Comparison of ENCODE assay signal across 12 cellular contexts in the genomic region with DNA sequence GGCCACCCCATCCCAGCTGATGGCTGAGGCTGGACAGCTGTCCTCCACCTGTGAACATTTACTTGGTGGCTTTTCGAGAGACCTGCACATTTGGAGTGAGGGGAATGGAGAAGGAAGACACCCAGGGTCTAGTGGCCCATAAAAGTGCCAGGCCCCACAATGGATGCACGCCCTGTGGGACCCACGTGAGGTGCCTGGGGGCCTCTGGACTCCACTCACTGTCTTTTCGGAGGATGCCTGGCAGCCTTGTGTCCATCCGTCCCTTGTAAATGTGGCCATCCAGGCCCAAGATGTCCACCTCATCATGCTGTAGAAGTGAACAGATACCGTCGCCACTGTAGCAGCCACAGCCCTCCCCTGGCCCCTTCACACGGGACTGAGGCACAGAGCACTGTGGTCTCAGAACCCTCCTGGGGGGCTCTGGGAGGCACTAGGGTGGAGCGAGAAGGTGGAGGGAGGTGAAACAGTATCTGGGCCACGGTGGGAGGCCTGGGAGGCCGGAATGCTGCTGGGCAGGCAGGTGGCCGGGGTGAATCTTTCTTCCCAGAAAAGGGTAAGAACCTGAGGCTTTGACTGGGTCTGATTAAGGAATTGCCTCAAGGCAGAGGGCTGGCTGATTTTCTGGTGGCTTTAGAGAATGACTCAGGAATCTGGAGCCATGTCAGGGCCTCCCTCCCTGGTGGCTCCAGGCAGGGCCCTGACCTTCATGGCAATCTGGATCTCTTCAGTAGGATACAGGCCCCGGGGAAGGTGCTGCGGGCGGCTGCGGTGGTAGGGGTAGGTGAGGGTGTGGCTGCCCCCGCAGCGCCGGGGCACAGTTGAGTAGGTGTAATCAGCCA. TPM values are rescaled to one million over a fixed set of nuclear protein-coding genes. Genes with fewer than 3 reads are reported as not detected.
DNase-seq lines count a peak whose midpoint lies in the region; ATAC-seq and TF ChIP-seq lines count a peak whose summit lies in the region.
"Had no signal": no experiment of that assay in that cellular context is flagged by ENCODE, and none has a peak within 500 bp of the region (broad histone marks: within the 10 kb centered on the region; RNA-seq: fewer than 3 reads in every experiment).

No MANE protein-coding gene starts in this region.

- WGBS in mammary epithelial cell (ENCODE audit: low coverage, missing lambda C conversion rate): 93% methylated on average over 15 of the region's 19 CpGs

- H3K9me3 ChIP-seq in mammary epithelial cell (replicated peaks; ENCODE audit: insufficient read depth, low read length) (no peaks in the 10 kb centered on the region), PC-9 (ENCODE audit: insufficient read depth, low read depth) (no peaks in the 10 kb centered on the region)

- dilution Hi-C loops in mammary epithelial cell (cut with HindIII; ENCODE audit: low sequenced_read_pairs): no loop called here

- H3K4me2 ChIP-seq in mammary epithelial cell (ENCODE audit: insufficient read depth, low read depth, low read length) (no peak overlapping the region), PC-9 (peak overlapping the region; percentile 45)

- BruUV-seq in MCF 10A (replicated peaks; lab: Mats Ljungman, UMichigan): no TSS peak
- BruUV-seq in mammary epithelial cell (replicated peaks; lab: Mats Ljungman, UMichigan): no TSS peak
- BruUV-seq in PC-9 (replicated peaks; lab: Mats Ljungman, UMichigan): no TSS peak

- H3K36me3 Mint-ChIP-seq in MCF 10A (ENCODE audit: insufficient read depth, unreplicated experiment): peaks cover 12% of the 10 kb centered on the region
- H3K36me3 Mint-ChIP-seq in effector memory CD8-positive, alpha-beta T cell (ENCODE audit: insufficient read depth): peaks cover 36% of the 10 kb centered on the region
- H3K36me3 Mint-ChIP-seq in stimulated activated effector memory CD8-positive, alpha-beta T cell treated with anti-CD3 and anti-CD28 coated beads, Interleukin-12 subunit alpha, Interleukin-12 subunit beta, amount 100 ng/mL, for 72 hours: peaks cover 47% of the 10 kb centered on the region

- DNase-seq in MCF 10A (ENCODE audit: unreplicated experiment) (peak; percentile 38), mammary epithelial cell (no peak), PC-9 (peak; percentile 82 to 86), left lobe of liver (ENCODE audit: low spot score) (no peak), cortex of kidney (lab: John Stamatoyannopoulos, UW) (no peak), NCI-H446 (lab: John Stamatoyannopoulos, UW) (no peak)
- no peak for DNase-seq in effector memory CD8-positive, alpha-beta T cell
- DNase-seq in stimulated activated effector memory CD8-positive, alpha-beta T cell treated with anti-CD3 and anti-CD28 coated beads, Interleukin-12 subunit alpha, Interleukin-12 subunit beta, amount 100 ng/mL, for 72 hours (ENCODE audit: low spot score in 2 of 2): no peak
- DNase-seq: COR-L47, HCEC 1CT, NCI-H1694 treated with DMSO at 0.1 percent for 48 hours had no signal

- H3F3A ChIP-seq in PC-9 (ENCODE audit: insufficient read depth, low read depth): peaks cover 13% of the 10 kb centered on the region

- H3K27me3 ChIP-seq in mammary epithelial cell (ENCODE audit: insufficient read depth, low read length): no peaks in the 10 kb centered on the region
- H3K27me3 ChIP-seq in PC-9 (ENCODE audit: insufficient read depth, low read depth): no peaks in the 10 kb centered on the region
- H3K27me3 ChIP-seq: SJSA1 had no signal

- H3K9me3 Mint-ChIP-seq in MCF 10A (ENCODE audit: unreplicated experiment): no peaks in the 10 kb centered on the region
- H3K9me3 Mint-ChIP-seq in effector memory CD8-positive, alpha-beta T cell: no peaks in the 10 kb centered on the region
- no peaks in the 10 kb centered on the region for H3K9me3 Mint-ChIP-seq in stimulated activated effector memory CD8-positive, alpha-beta T cell treated with anti-CD3 and anti-CD28 coated beads, Interleukin-12 subunit alpha, Interleukin-12 subunit beta, amount 100 ng/mL, for 72 hours

- H3K4me1 ChIP-seq in mammary epithelial cell (ENCODE audit: insufficient read depth, low read length): peaks cover 4% of the 10 kb centered on the region
- H3K4me1 ChIP-seq in PC-9 (replicated peaks; ENCODE audit: insufficient read depth): peaks cover 15% of the 10 kb centered on the region

- intact Hi-C loops in MCF 10A (cut with micrococcal nuclease): loop anchor here (5.0 kb wide), 1 partner anchor 94 kb away; no protein-coding TSS in a partner anchor
- intact Hi-C loops in mammary epithelial cell (cut with micrococcal nuclease): loop anchor here (5.0 to 10.0 kb wide), 3 partner anchors 74 to 372 kb away; a partner anchor contains a TSS
- intact Hi-C loops in PC-9 (cut with micrococcal nuclease; ENCODE audit: unreplicated experiment): loop anchor here (5.0 to 10.0 kb wide), 4 partner anchors 94 to 502 kb away; a partner anchor contains a TSS

- H3K36me3 ChIP-seq in mammary epithelial cell (ENCODE audit: insufficient read depth, low read length) (no peaks in the 10 kb centered on the region), PC-9 (ENCODE audit: low read depth) (no peaks in the 10 kb centered on the region)

- no peak overlapping the region for H3K27ac ChIP-seq in mammary epithelial cell (ENCODE audit: insufficient read depth, low read depth, low read length)
- peak overlapping the region; percentile 65 for H3K27ac ChIP-seq in PC-9
- H3K27ac ChIP-seq: SJSA1 had no signal

- no peaks in the 10 kb centered on the region for H3K27me3 Mint-ChIP-seq in MCF 10A (ENCODE audit: insufficient read depth, unreplicated experiment)
- H3K27me3 Mint-ChIP-seq in effector memory CD8-positive, alpha-beta T cell: no peaks in the 10 kb centered on the region

- CTCF ChIA-PET in MCF 10A (lab: Yijun Ruan, JAX): no interaction called here
- CTCF ChIA-PET in mammary epithelial cell (lab: Charles Lee; ENCODE audit: low non-redundant PET): no interaction called here
- CTCF ChIA-PET in PC-9 (lab: Charles Lee): interaction anchor here (0.7 kb wide), 1 partner anchor 153 kb away, joined by 3 read pairs; no protein-coding TSS in a partner anchor

- H3K4me3 Mint-ChIP-seq in MCF 10A (ENCODE audit: unreplicated experiment): no peak overlapping the region
- no peak overlapping the region for H3K4me3 Mint-ChIP-seq in effector memory CD8-positive, alpha-beta T cell
- H3K4me3 Mint-ChIP-seq in stimulated activated effector memory CD8-positive, alpha-beta T cell treated with anti-CD3 and anti-CD28 coated beads, Interleukin-12 subunit alpha, Interleukin-12 subunit beta, amount 100 ng/mL, for 72 hours: no peak overlapping the region

- H4K20me1 ChIP-seq in mammary epithelial cell (ENCODE audit: insufficient read depth, low read length) (no peaks in the 10 kb centered on the region), PC-9 (ENCODE audit: insufficient read depth) (no peaks in the 10 kb centered on the region)

- ATAC-seq in effector memory CD8-positive, alpha-beta T cell (replicated peaks): no peak
- ATAC-seq in stimulated activated effector memory CD8-positive, alpha-beta T cell treated with anti-CD3 and anti-CD28 coated beads, Interleukin-12 subunit alpha, Interleukin-12 subunit beta, amount 100 ng/mL, for 72 hours: no peak
- ATAC-seq in left lobe of liver: no peak

- no peak overlapping the region for H3K27ac Mint-ChIP-seq in MCF 10A (ENCODE audit: low read depth, unreplicated experiment)
- H3K27ac Mint-ChIP-seq in effector memory CD8-positive, alpha-beta T cell: peak overlapping the region; percentile 55 to 69
- peak overlapping the region; percentile 14 for H3K27ac Mint-ChIP-seq in stimulated activated effector memory CD8-positive, alpha-beta T cell treated with anti-CD3 and anti-CD28 coated beads, Interleukin-12 subunit alpha, Interleukin-12 subunit beta, amount 100 ng/mL, for 72 hours

- H2AFZ ChIP-seq in mammary epithelial cell (ENCODE audit: low read depth, low read length) (no peak overlapping the region), PC-9 (no peak overlapping the region)

- H3K4me3 ChIP-seq in mammary epithelial cell (replicated peaks in 1 of 3; ENCODE audit: insufficient read depth in 1 of 3, low read depth in 2 of 3, low read length in 3 of 3): no peak overlapping the region
- no peak overlapping the region for H3K4me3 ChIP-seq in PC-9
- H3K4me3 ChIP-seq: SJSA1 had no signal

- in situ Hi-C loops in mammary epithelial cell (cut with MboI; ENCODE audit: low sequenced_read_pairs in 2 of 2): loop anchor here in 1 of 2 donors (25.0 kb wide), 1 partner anchor 364 kb away; a partner anchor contains a TSS

- POLR2A ChIA-PET in MCF 10A (lab: Yijun Ruan, JAX) (interaction anchor here (1.7 kb wide), 1 partner anchor 10 kb away, joined by 6 read pairs; no protein-coding TSS in a partner anchor), PC-9 (lab: Charles Lee; ENCODE audit: unreplicated experiment) (interaction anchor here (0.5 kb wide), 1 partner anchor 200 kb away, joined by 4 read pairs; no protein-coding TSS in a partner anchor)

- no peak for TF ChIP-seq CTCF in MCF 10A (IDR thresholded peaks at IDR 0.05; ENCODE audit: unreplicated experiment)
- no peak for TF ChIP-seq CTCF in mammary epithelial cell (conservative IDR thresholded peaks at IDR 0.05 in 1 of 2, IDR thresholded peaks at IDR 0.05 in 1 of 2; ENCODE audit: extremely low read depth in 1 of 2, insufficient read depth in 1 of 2, low read depth in 1 of 2, low read length in 2 of 2)
- TF ChIP-seq CTCF in PC-9 (conservative IDR thresholded peaks at IDR 0.05): no peak

- no peak overlapping the region for H3K9ac ChIP-seq in mammary epithelial cell (ENCODE audit: insufficient read depth, low read length)

- H3K79me2 ChIP-seq in mammary epithelial cell (ENCODE audit: insufficient read depth, low read length) (no peaks in the 10 kb centered on the region), PC-9 (ENCODE audit: low read depth) (no peaks in the 10 kb centered on the region)

- H3K9me2 ChIP-seq in PC-9 (ENCODE audit: insufficient read depth): no peaks in the 10 kb centered on the region

- peaks cover 6% of the 10 kb centered on the region for H3K4me1 Mint-ChIP-seq in MCF 10A (ENCODE audit: insufficient read depth, unreplicated experiment)
- H3K4me1 Mint-ChIP-seq in effector memory CD8-positive, alpha-beta T cell (ENCODE audit: low read depth in 2 of 2): peaks cover 5 to 22% of the 10 kb centered on the region in 2 donors
- H3K4me1 Mint-ChIP-seq in stimulated activated effector memory CD8-positive, alpha-beta T cell treated with anti-CD3 and anti-CD28 coated beads, Interleukin-12 subunit alpha, Interleukin-12 subunit beta, amount 100 ng/mL, for 72 hours: peaks cover 51% of the 10 kb centered on the region

RNA-seq across cellular contexts. Expression of a gene that starts 11.5 kb away (rescaled TPM):
- total RNA-seq in MCF 10A (2022) (84.9 and 109 TPM in 2 replicates), mammary epithelial cell (10 to 100 TPM in 1 of 2 donors, 1 to 10 TPM in 1; 5.7 to 54.7 TPM), PC-9 (2021) (110 and 134 TPM in 2 replicates), left lobe of liver (23.8 TPM)
- 15.3 TPM for polyA plus RNA-seq in mammary epithelial cell
- 9.2 TPM for polyA minus RNA-seq in mammary epithelial cell

RNA-seq across cellular contexts. Expression of a gene that starts 31.4 kb away (rescaled TPM):
- total RNA-seq in MCF 10A (2022) (0.56 and 3.2 TPM in 2 replicates), mammary epithelial cell (1 to 10 TPM; 3.7 to 3.9 TPM), PC-9 (2021) (2.7 and 3.3 TPM in 2 replicates), left lobe of liver (2.6 TPM)
- 1.3 TPM for polyA plus RNA-seq in mammary epithelial cell
- polyA minus RNA-seq in mammary epithelial cell: 1.3 TPM

RNA-seq across cellular contexts. Expression of a gene that starts 36.4 kb away (rescaled TPM):
- total RNA-seq in MCF 10A (2022) (0.17 and 0.44 TPM in 2 replicates), mammary epithelial cell (not detected), PC-9 (2021) (5.7 and 7.2 TPM in 2 replicates), left lobe of liver (12.4 TPM)
- polyA plus RNA-seq in mammary epithelial cell: 0.07 TPM
- not detected for polyA minus RNA-seq in mammary epithelial cell

Comparison
In these comparisons a context has a peak if more than half of its experiments do, and no peak if none do; other contexts are left out.
1. DNase-seq: peak in MCF 10A (single experiment) and PC-9 (2 of 2); none in mammary epithelial cell (single experiment), effector memory CD8-positive, alpha-beta T cell (0 of 3), stimulated activated effector memory CD8-positive, alpha-beta T cell treated with anti-CD3 and anti-CD28 coated beads, Interleukin-12 subunit alpha, Interleukin-12 subunit beta, amount 100 ng/mL, for 72 hours (0 of 2), left lobe of liver (single experiment), cortex of kidney (single experiment) and NCI-H446 (0 of 2).